Comparison of ENCODE assay signal across 25 cellular contexts in the genomic region with DNA sequence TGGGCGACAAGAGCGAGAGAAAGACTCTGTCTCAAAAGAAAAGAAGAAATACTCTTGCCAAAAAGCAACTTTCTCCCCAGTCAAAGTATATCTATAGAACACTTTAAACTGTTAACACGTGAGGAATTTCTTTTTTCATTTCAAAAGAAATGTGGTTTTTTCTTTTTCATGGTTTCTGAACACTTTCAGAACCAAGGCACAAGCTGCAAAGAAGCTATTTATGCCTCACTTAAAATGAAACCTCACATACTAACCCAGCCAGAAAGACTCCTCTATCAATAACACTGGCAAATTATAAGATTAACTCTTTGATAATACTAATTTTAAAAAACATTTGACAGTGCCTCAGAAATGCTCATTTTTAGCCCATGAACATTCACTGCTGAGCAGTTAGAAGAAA. TPM values are rescaled to one million over a fixed set of nuclear protein-coding genes. Genes with fewer than 3 reads are reported as not detected.
A peak's percentile ranks its signal among the peaks of the same experiment; 100 is the strongest.
DNase-seq lines count a peak whose midpoint lies in the region; ATAC-seq and TF ChIP-seq lines count a peak whose summit lies in the region.
"Had no signal": no experiment of that assay in that cellular context is flagged by ENCODE, and none has a peak within 500 bp of the region (broad histone marks: within the 10 kb centered on the region; RNA-seq: fewer than 3 reads in every experiment).

No MANE protein-coding gene starts in this region.

- peaks cover 0 to 8% (median 6%) of the 10 kb centered on the region in 3 donors for H3K27me3 Mint-ChIP-seq in CD14-positive monocyte (ENCODE audit: low read depth in 3 of 3)

- 52 to 60% methylated on average over 3 of the region's 3 CpGs for WGBS in heart right ventricle, 2 donors
- WGBS in right cardiac atrium: 45% methylated on average over 3 of the region's 3 CpGs

- peaks cover 0 to 33% (median 0%) of the 10 kb centered on the region in 9 donors for H3K36me3 ChIP-seq in heart right ventricle

- H3K27ac ChIP-seq in heart right ventricle: peak overlapping the region in 8 of 10 donors; percentile 14 to 81 (median 54)
- no peak overlapping the region for H3K27ac ChIP-seq in right cardiac atrium (ENCODE audit: low read length)
- H3K27ac ChIP-seq: HL-60, RWPE1, SK-N-MC had no signal

- ATAC-seq in heart right ventricle (no peak), left cardiac atrium (no peak), GM18502 (IDR thresholded peaks at IDR 0.05; ENCODE audit: poor library complexity, unreplicated experiment) (peak; percentile 47), HG02798 (IDR thresholded peaks at IDR 0.05; ENCODE audit: poor library complexity, unreplicated experiment) (peak; percentile 51), right cardiac atrium (no peak), HG03175 (IDR thresholded peaks at IDR 0.05; ENCODE audit: unreplicated experiment) (no peak), HG02970 (IDR thresholded peaks at IDR 0.05; ENCODE audit: low FRiP score, unreplicated experiment) (no peak)
- ATAC-seq: CD8-positive, alpha-beta T cell; GM12878; Panc1 had no signal

- no peaks in the 10 kb centered on the region for H3K9me3 ChIP-seq in heart right ventricle
- H3K9me3 ChIP-seq in right cardiac atrium (ENCODE audit: control insufficient read depth, low read length): no peaks in the 10 kb centered on the region
- H3K9me3 ChIP-seq: Caco-2 had no signal

- intact Hi-C loops in heart right ventricle (cut with DNase I) (no loop called here), left cardiac atrium (cut with DNase I) (no loop called here), right cardiac atrium (cut with DNase I) (no loop called here), CD14-positive monocyte (cut with micrococcal nuclease) (no loop called here)

- no peaks in the 10 kb centered on the region for H3K27me3 ChIP-seq in heart right ventricle
- no peaks in the 10 kb centered on the region for H3K27me3 ChIP-seq in right cardiac atrium (ENCODE audit: control insufficient read depth, insufficient read depth)

- H3K36me3 Mint-ChIP-seq in CD14-positive monocyte: no peaks in the 10 kb centered on the region
- H3K36me3 Mint-ChIP-seq: CD8-positive, alpha-beta T cell; IgD-negative memory B cell had no signal

- peaks cover 0 to 90% (median 29%) of the 10 kb centered on the region in 9 donors for H3K4me1 ChIP-seq in heart right ventricle
- H3K4me1 ChIP-seq in right cardiac atrium (ENCODE audit: control insufficient read depth, insufficient read depth, low read length): no peaks in the 10 kb centered on the region
- H3K4me1 ChIP-seq: Caco-2 had no signal

- no peaks in the 10 kb centered on the region for H3K9me3 Mint-ChIP-seq in CD14-positive monocyte
- H3K9me3 Mint-ChIP-seq: CD8-positive, alpha-beta T cell had no signal

- DNase-seq in heart right ventricle (no peak), left cardiac atrium (no peak), right cardiac atrium (no peak), CD14-positive monocyte (ENCODE audit: low spot score) (no peak)
- DNase-seq: C1 segment of cervical spinal cord; Caco-2; CD8-positive, alpha-beta T cell; NCI-H1092; NCI-H1417 treated with DMSO at 0.1 percent for 48 hours; NCI-H1694 treated with DMSO at 0.1 percent for 48 hours; NCI-H2081; NCI-H2227 treated with DMSO at 0.1 percent for 48 hours; NCI-H526 treated with DMSO at 0.1 percent for 48 hours; SIG-M5 had no signal

- no peak for TF ChIP-seq CTCF in heart right ventricle (IDR thresholded peaks at IDR 0.05)
- TF ChIP-seq CTCF in CD14-positive monocyte (IDR thresholded peaks at IDR 0.05): no peak

- no peak overlapping the region for H3K27ac Mint-ChIP-seq in CD14-positive monocyte
- H3K27ac Mint-ChIP-seq: CD8-positive, alpha-beta T cell; IgD-negative memory B cell had no signal

- no peak overlapping the region for H3K4me3 Mint-ChIP-seq in CD14-positive monocyte
- H3K4me3 Mint-ChIP-seq: CD8-positive, alpha-beta T cell; IgD-negative memory B cell had no signal

- no peaks in the 10 kb centered on the region for H3K4me1 Mint-ChIP-seq in CD14-positive monocyte

- H3K4me3 ChIP-seq in heart right ventricle (peak overlapping the region in 4 of 10 donors; percentile 6 to 24 (median 18)), right cardiac atrium (ENCODE audit: low read length) (peak overlapping the region; percentile 25)
- H3K4me3 ChIP-seq: GM12878, SK-N-MC had no signal

RNA-seq across cellular contexts. Expression of a gene that starts 20.9 kb away (rescaled TPM):
- total RNA-seq in heart right ventricle (100 to 1,000 TPM in 8 of 10 donors, 10 to 100 TPM in 2; 94.6 to 186 (median 114) TPM), left cardiac atrium (100 to 1,000 TPM; 109 to 126 TPM), right cardiac atrium (100 to 1,000 TPM; 180 to 254 (median 236) TPM)
- polyA plus RNA-seq in heart right ventricle (1 to 10 TPM; 3.5 to 5.4 TPM), right cardiac atrium (14.8 TPM), CD14-positive monocyte (not detected)
- total RNA-seq: CD8-positive, alpha-beta T cell; GM12878; NCI-H460 had no signal
- polyA plus RNA-seq: GM12878, IgD-negative memory B cell had no signal

Comparison
In these comparisons a context has a peak if more than half of its experiments do, and no peak if none do; other contexts are left out.
1. ATAC-seq: peak in GM18502 (single experiment) and HG02798 (single experiment); none in heart right ventricle (0 of 8), left cardiac atrium (0 of 2), right cardiac atrium (0 of 2), HG03175 (single experiment) and HG02970 (single experiment).